In the genomic region with DNA sequence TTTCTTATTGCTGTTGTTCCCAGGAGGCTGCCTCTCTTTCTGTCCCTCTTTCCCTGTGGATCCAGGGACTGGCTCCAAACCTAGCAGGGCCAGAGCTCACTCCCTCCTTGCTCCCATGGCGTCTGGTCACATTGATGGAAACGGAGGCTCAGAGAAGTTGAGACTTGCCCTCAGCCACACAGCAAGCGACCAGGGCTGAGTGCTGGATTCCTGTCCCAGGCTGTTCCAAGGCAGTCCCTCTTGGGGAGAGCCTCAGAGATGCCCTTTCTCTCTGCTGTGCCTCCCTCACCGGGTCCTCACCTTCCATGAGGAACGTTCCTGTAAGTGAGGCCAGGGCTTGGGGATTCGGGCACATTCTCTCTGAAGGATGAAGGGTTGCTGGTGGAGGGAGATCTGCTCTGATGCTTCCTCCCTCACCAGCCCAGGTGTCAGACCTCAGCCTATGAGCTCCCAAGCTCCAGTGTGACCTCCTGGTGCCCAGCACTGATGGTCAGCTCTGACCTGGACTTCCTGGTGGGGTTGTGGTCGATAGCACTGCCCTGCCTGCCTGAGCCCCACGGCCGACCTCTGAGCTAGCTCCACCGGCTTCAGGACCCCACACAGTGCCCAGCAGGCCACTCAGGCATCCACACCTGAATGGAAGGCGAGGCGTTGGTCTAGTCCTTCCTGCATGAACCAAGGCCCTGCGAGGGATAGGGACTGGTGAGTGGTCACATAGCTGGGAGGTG, we compare ENCODE assay signal across 22 cellular contexts. TPM values are rescaled to one million over a fixed set of nuclear protein-coding genes. Genes with fewer than 3 reads are reported as not detected.
A peak's percentile ranks its signal among the peaks of the same experiment; 100 is the strongest.
DNase-seq lines count a peak whose midpoint lies in the region; ATAC-seq and TF ChIP-seq lines count a peak whose summit lies in the region.
"Had no signal": no experiment of that assay in that cellular context is flagged by ENCODE, and none has a peak within 500 bp of the region (broad histone marks: within the 10 kb centered on the region; RNA-seq: fewer than 3 reads in every experiment).

No MANE protein-coding gene starts in this region.

- peak overlapping the region; percentile 67 for H2BK12ac ChIP-seq in neuronal stem cell (ENCODE audit: low read length)

- peak overlapping the region; percentile 79 for H3K27ac Mint-ChIP-seq in CD8-positive, alpha-beta T cell
- peak overlapping the region; percentile 78 for H3K27ac Mint-ChIP-seq in activated T-helper 17 cell treated with anti-CD3 and anti-CD28 coated beads, Interleukin-2, amount 50 U/mL, for 72 hours
- H3K27ac Mint-ChIP-seq: nephron had no signal

- no peak for TF ChIP-seq CTCF in CD8-positive, alpha-beta T cell (IDR thresholded peaks at IDR 0.05)

- no peaks in the 10 kb centered on the region for H3K27me3 Mint-ChIP-seq in CD8-positive, alpha-beta T cell (ENCODE audit: low read depth)
- no peaks in the 10 kb centered on the region for H3K27me3 Mint-ChIP-seq in activated T-helper 17 cell treated with anti-CD3 and anti-CD28 coated beads, Interleukin-2, amount 50 U/mL, for 72 hours

- H3K18ac ChIP-seq in neuronal stem cell (ENCODE audit: low read length): peak overlapping the region; percentile 77

- peak overlapping the region in 9 of 11 experiments; percentile 39 to 98 (median 71); a peak in 18 of 22 replicates for H3K27ac ChIP-seq in BLaER1 treated with 17β-estradiol and CSF1 and Interleukin-3, amounts not matched to agents 10 nM and 100 nM
- H3K27ac ChIP-seq in CD8-positive, alpha-beta T cell (ENCODE audit: low read depth, low read length): no peak overlapping the region
- H3K27ac ChIP-seq in neuronal stem cell (replicated peaks; ENCODE audit: low read length): no peak overlapping the region
- H3K27ac ChIP-seq: brain microvascular endothelial cell, colonic mucosa, sigmoid colon had no signal

- H3K23ac ChIP-seq in neuronal stem cell (ENCODE audit: low read depth, low read length, poor library complexity): peak overlapping the region; percentile 56

- H4K20me1 ChIP-seq in BLaER1 treated with 17β-estradiol and CSF1 and Interleukin-3, amounts not matched to agents 10 nM and 100 nM: no peaks in the 10 kb centered on the region

- no peak overlapping the region; a peak in 1 of 20 replicates for H3K4me3 ChIP-seq in BLaER1 treated with 17β-estradiol and CSF1 and Interleukin-3, amounts not matched to agents 10 nM and 100 nM
- no peak overlapping the region for H3K4me3 ChIP-seq in CD8-positive, alpha-beta T cell (ENCODE audit: low read depth, low read length)
- no peak overlapping the region for H3K4me3 ChIP-seq in neuronal stem cell (ENCODE audit: low read length in 2 of 2)
- H3K4me3 ChIP-seq: colonic mucosa, GM12878, sigmoid colon had no signal

- peaks cover 65 to 95% (median 92%) of the 10 kb centered on the region in 10 experiments for H3K4me1 ChIP-seq in BLaER1 treated with 17β-estradiol and CSF1 and Interleukin-3, amounts not matched to agents 10 nM and 100 nM
- peaks cover 42% of the 10 kb centered on the region for H3K4me1 ChIP-seq in CD8-positive, alpha-beta T cell (ENCODE audit: insufficient read depth, low read length)
- H3K4me1 ChIP-seq in neuronal stem cell (ENCODE audit: control insufficient read depth in 2 of 2, insufficient read depth in 1 of 2, low read depth in 1 of 2, low read length in 2 of 2): peaks cover 12 to 20% of the 10 kb centered on the region in 2 donors
- H3K4me1 ChIP-seq: colonic mucosa had no signal

- H3K4me1 Mint-ChIP-seq in CD8-positive, alpha-beta T cell (ENCODE audit: low read depth): peaks cover 31% of the 10 kb centered on the region
- peaks cover 13% of the 10 kb centered on the region for H3K4me1 Mint-ChIP-seq in activated T-helper 17 cell treated with anti-CD3 and anti-CD28 coated beads, Interleukin-2, amount 50 U/mL, for 72 hours

- POLR2A ChIA-PET in CD8-positive, alpha-beta T cell (lab: Charles Lee): no interaction called here

- H2AFZ ChIP-seq in neuronal stem cell (ENCODE audit: low read length): no peak overlapping the region

- no peak overlapping the region for H4K91ac ChIP-seq in neuronal stem cell (ENCODE audit: low read depth, low read length, poor library complexity)

- no peak for ATAC-seq in CD8-positive, alpha-beta T cell
- ATAC-seq in activated T-helper 17 cell treated with anti-CD3 and anti-CD28 coated beads, Interleukin-2, amount 50 U/mL, for 72 hours (replicated peaks): no peak
- no peak for ATAC-seq in HG03045 (IDR thresholded peaks at IDR 0.05; ENCODE audit: unreplicated experiment)
- ATAC-seq: activated CD4-positive, CD25-positive, alpha-beta regulatory T cell treated with anti-CD3 and anti-CD28 coated beads, Interleukin-2, amount 50 U/mL, for 24 hours; GM12878 had no signal

- no peak overlapping the region for H3K4me3 Mint-ChIP-seq in CD8-positive, alpha-beta T cell
- no peak overlapping the region for H3K4me3 Mint-ChIP-seq in activated T-helper 17 cell treated with anti-CD3 and anti-CD28 coated beads, Interleukin-2, amount 50 U/mL, for 72 hours
- H3K4me3 Mint-ChIP-seq: nephron had no signal

- H2BK5ac ChIP-seq in neuronal stem cell (ENCODE audit: low read length): peak overlapping the region; percentile 33

- no peak overlapping the region for H4K8ac ChIP-seq in neuronal stem cell (ENCODE audit: low read depth, low read length)

- H2BK15ac ChIP-seq in neuronal stem cell (ENCODE audit: low read length): peak overlapping the region; percentile 98

- no peaks in the 10 kb centered on the region for H3K9me3 ChIP-seq in BLaER1 treated with 17β-estradiol and CSF1 and Interleukin-3, amounts not matched to agents 10 nM and 100 nM (replicated peaks in 1 of 11)
- peaks cover 3% of the 10 kb centered on the region for H3K9me3 ChIP-seq in CD8-positive, alpha-beta T cell (ENCODE audit: low read length)
- peaks cover 0 to 7% of the 10 kb centered on the region in 2 donors for H3K9me3 ChIP-seq in neuronal stem cell (replicated peaks in 1 of 2; ENCODE audit: control insufficient read depth in 2 of 2, insufficient read depth in 1 of 2, low read depth in 1 of 2, low read length in 2 of 2)
- H3K9me3 ChIP-seq: colonic mucosa, sigmoid colon had no signal

- no peaks in the 10 kb centered on the region for H3K36me3 Mint-ChIP-seq in CD8-positive, alpha-beta T cell
- no peaks in the 10 kb centered on the region for H3K36me3 Mint-ChIP-seq in activated T-helper 17 cell treated with anti-CD3 and anti-CD28 coated beads, Interleukin-2, amount 50 U/mL, for 72 hours (ENCODE audit: low read depth)

- H3K4me2 ChIP-seq in BLaER1 treated with 17β-estradiol and CSF1 and Interleukin-3, amounts not matched to agents 10 nM and 100 nM: peak overlapping the region; percentile 11 to 100 (median 78); a peak in 20 of 22 replicates
- H3K4me2 ChIP-seq in neuronal stem cell (ENCODE audit: insufficient read depth, low read length, poor library complexity, severe bottlenecking): no peak overlapping the region

- H3K9me3 Mint-ChIP-seq in CD8-positive, alpha-beta T cell: peaks cover 6% of the 10 kb centered on the region
- H3K9me3 Mint-ChIP-seq in activated T-helper 17 cell treated with anti-CD3 and anti-CD28 coated beads, Interleukin-2, amount 50 U/mL, for 72 hours: peaks cover 12% of the 10 kb centered on the region
- H3K9me3 Mint-ChIP-seq: nephron had no signal

- intact Hi-C loops in CD8-positive, alpha-beta T cell (cut with DNase I, micrococcal nuclease): loop anchor here in 1 of 2 experiments (10.0 kb wide), 1 partner anchor 393 kb away; the partner anchor contains the start of gene NOL4L

- H3K9ac ChIP-seq in BLaER1 treated with 17β-estradiol and CSF1 and Interleukin-3, amounts not matched to agents 10 nM and 100 nM: peak overlapping the region in 8 of 11 experiments; percentile 15 to 71 (median 50); a peak in 15 of 22 replicates
- H3K9ac ChIP-seq in neuronal stem cell (ENCODE audit: low read depth, low read length, poor library complexity): no peak overlapping the region

- H3K14ac ChIP-seq in neuronal stem cell (ENCODE audit: low read length): peak overlapping the region; percentile 51

- peak in 1 of 7 experiments; percentile 3 for DNase-seq in CD8-positive, alpha-beta T cell
- no peak for DNase-seq in neuronal stem cell (ENCODE audit: low spot score)
- DNase-seq in NCI-H748 treated with DMSO at 0.1 percent for 48 hours (lab: John Stamatoyannopoulos, UW): no peak
- DNase-seq in 8988T: no peak
- DNase-seq: brain microvascular endothelial cell, colonic mucosa, DMS79 treated with DMSO at 0.1 percent for 48 hours, mesenchymal stem cell, NCI-H1092, NCI-H1930, NCI-H2227 treated with DMSO at 0.1 percent for 48 hours, sigmoid colon had no signal

- H2AK5ac ChIP-seq in neuronal stem cell (ENCODE audit: low read depth, low read length): peak overlapping the region; percentile 86

- H3K79me1 ChIP-seq in neuronal stem cell (ENCODE audit: low read depth, low read length): no peaks in the 10 kb centered on the region

- CTCF ChIA-PET in CD8-positive, alpha-beta T cell (lab: Charles Lee): interaction anchor here (0.6 to 2.0 kb wide), 5 partner anchors 10 to 75 kb away, joined by 3 to 9 read pairs (median 3); no protein-coding TSS in a partner anchor

- no peak overlapping the region for H3K4ac ChIP-seq in neuronal stem cell (ENCODE audit: low read length)

- no peaks in the 10 kb centered on the region for H3K36me3 ChIP-seq in BLaER1 treated with 17β-estradiol and CSF1 and Interleukin-3, amounts not matched to agents 10 nM and 100 nM
- no peaks in the 10 kb centered on the region for H3K36me3 ChIP-seq in CD8-positive, alpha-beta T cell (ENCODE audit: insufficient read depth, low read length)
- no peaks in the 10 kb centered on the region for H3K36me3 ChIP-seq in neuronal stem cell (replicated peaks in 1 of 2; ENCODE audit: control insufficient read depth in 2 of 2, insufficient read depth in 2 of 2, low read length in 2 of 2)
- H3K36me3 ChIP-seq: brain microvascular endothelial cell, colonic mucosa, sigmoid colon had no signal

- no CpG with 5 or more reads among the region's 13 CpGs for WGBS in neuronal stem cell (ENCODE audit: extremely low coverage in 2 of 2, insufficient read length in 2 of 2, insufficient replicate concordance in 1 of 2), 2 donors

- H3K27me3 ChIP-seq in BLaER1 treated with 17β-estradiol and CSF1 and Interleukin-3, amounts not matched to agents 10 nM and 100 nM: no peaks in the 10 kb centered on the region
- H3K27me3 ChIP-seq in CD8-positive, alpha-beta T cell (ENCODE audit: insufficient read depth, low read length): no peaks in the 10 kb centered on the region
- no peaks in the 10 kb centered on the region for H3K27me3 ChIP-seq in neuronal stem cell (ENCODE audit: control insufficient read depth in 3 of 3, insufficient read depth in 3 of 3, low read depth in 1 of 3, low read length in 3 of 3)
- H3K27me3 ChIP-seq: brain microvascular endothelial cell, colonic mucosa, sigmoid colon had no signal

- peak overlapping the region; percentile 78 for H2BK120ac ChIP-seq in neuronal stem cell (ENCODE audit: low read depth, low read length)

RNA-seq across cellular contexts. Expression of gene SUN5, which starts 26.8 kb away (rescaled TPM):
- not detected for total RNA-seq in CD8-positive, alpha-beta T cell
- not detected for total RNA-seq in activated T-helper 17 cell treated with anti-CD3 and anti-CD28 coated beads, Interleukin-2, amount 50 U/mL, for 72 hours
- polyA plus RNA-seq in neuronal stem cell (2013, experiment 1 of 2): not detected
- polyA plus RNA-seq in neuronal stem cell (2013, experiment 2 of 2): not detected
- total RNA-seq: activated CD8-positive, alpha-beta memory T cell treated with anti-CD3 and anti-CD28 coated beads for 36 hours; colonic mucosa; fibroblast of lung; glomerular endothelial cell; GM12878; sigmoid colon had no signal
- polyA plus RNA-seq: adipose tissue, fibroblast of lung, GM12878, sigmoid colon had no signal

RNA-seq across cellular contexts. Expression of gene BPIFB2, which starts 30.1 kb away (rescaled TPM):
- total RNA-seq in CD8-positive, alpha-beta T cell: not detected
- total RNA-seq in activated T-helper 17 cell treated with anti-CD3 and anti-CD28 coated beads, Interleukin-2, amount 50 U/mL, for 72 hours: not detected
- not detected for polyA plus RNA-seq in neuronal stem cell (2013, experiment 1 of 2)
- 0.03 TPM for polyA plus RNA-seq in neuronal stem cell (2013, experiment 2 of 2)
- total RNA-seq: activated CD8-positive, alpha-beta memory T cell treated with anti-CD3 and anti-CD28 coated beads for 36 hours; fibroblast of lung; glomerular endothelial cell; GM12878; sigmoid colon had no signal
- polyA plus RNA-seq: adipose tissue, fibroblast of lung, GM12878, sigmoid colon had no signal

RNA-seq across cellular contexts. Expression of gene BPIFB6, which starts 54.0 kb away (rescaled TPM):
- total RNA-seq in CD8-positive, alpha-beta T cell: not detected
- not detected for total RNA-seq in activated T-helper 17 cell treated with anti-CD3 and anti-CD28 coated beads, Interleukin-2, amount 50 U/mL, for 72 hours
- polyA plus RNA-seq in neuronal stem cell (2013, experiment 1 of 2): not detected
- polyA plus RNA-seq in neuronal stem cell (2013, experiment 2 of 2): not detected
- total RNA-seq: activated CD8-positive, alpha-beta memory T cell treated with anti-CD3 and anti-CD28 coated beads for 36 hours; colonic mucosa; fibroblast of lung; glomerular endothelial cell; GM12878; sigmoid colon had no signal
- polyA plus RNA-seq: adipose tissue, fibroblast of lung, GM12878, sigmoid colon had no signal

Comparison
In these comparisons a context has a peak if more than half of its experiments do, and no peak if none do; other contexts are left out.
1. H3K27ac ChIP-seq: peak in BLaER1 treated with 17β-estradiol and CSF1 and Interleukin-3, amounts not matched to agents 10 nM and 100 nM (9 of 11); none in CD8-positive, alpha-beta T cell (single experiment) and neuronal stem cell (single experiment).